1 cellular context compared by ENCODE assay signal in genomic region chr21:33367309-33367973, GRCh38.
TF ChIP-seq lines count a peak whose summit lies in the region.

No MANE protein-coding gene starts in this region.

TF ChIP-seq in HepG2, 621 proteins besides CTCF, POLR2A, EP300 and RAD21:
- TF ChIP-seq SETDB1 (CRISPR knock-in tag; IDR thresholded peaks at IDR 0.05; ENCODE audit: borderline replicate concordance) (no peak), TP53 (CRISPR knock-in tag; conservative IDR thresholded peaks at IDR 0.05) (peak; percentile 99), ZNF562 (CRISPR knock-in tag; IDR thresholded peaks at IDR 0.05; ENCODE audit: borderline replicate concordance) (peak; percentile 90; the same call in 1 of the 2 replicates), BORCS8-MEF2B (CRISPR knock-in tag; IDR thresholded peaks at IDR 0.05) (no peak), KDM2A (CRISPR knock-in tag; IDR thresholded peaks at IDR 0.05; ENCODE audit: borderline replicate concordance, low read depth) (no peak), IRF1 (CRISPR knock-in tag; IDR thresholded peaks at IDR 0.05; ENCODE audit: low read depth) (no peak), MEIS1 (CRISPR knock-in tag; IDR thresholded peaks at IDR 0.05; ENCODE audit: borderline replicate concordance) (no peak), SOX5 (CRISPR knock-in tag; IDR thresholded peaks at IDR 0.05; ENCODE audit: borderline replicate concordance) (no peak), FOXP1 (IDR thresholded peaks at IDR 0.05) (no peak), FOXP1 (CRISPR knock-in tag; IDR thresholded peaks at IDR 0.05) (no peak), E2F1 (CRISPR knock-in tag; IDR thresholded peaks at IDR 0.05) (no peak), ZNF34 (CRISPR knock-in tag; IDR thresholded peaks at IDR 0.05; ENCODE audit: borderline replicate concordance) (no peak), ZNF776 (CRISPR knock-in tag; IDR thresholded peaks at IDR 0.05) (no peak), TFDP1 (CRISPR knock-in tag; IDR thresholded peaks at IDR 0.05; ENCODE audit: borderline replicate concordance) (no peak), ZFX (CRISPR knock-in tag; IDR thresholded peaks at IDR 0.05; ENCODE audit: low read depth) (no peak)
